In the genomic region with DNA sequence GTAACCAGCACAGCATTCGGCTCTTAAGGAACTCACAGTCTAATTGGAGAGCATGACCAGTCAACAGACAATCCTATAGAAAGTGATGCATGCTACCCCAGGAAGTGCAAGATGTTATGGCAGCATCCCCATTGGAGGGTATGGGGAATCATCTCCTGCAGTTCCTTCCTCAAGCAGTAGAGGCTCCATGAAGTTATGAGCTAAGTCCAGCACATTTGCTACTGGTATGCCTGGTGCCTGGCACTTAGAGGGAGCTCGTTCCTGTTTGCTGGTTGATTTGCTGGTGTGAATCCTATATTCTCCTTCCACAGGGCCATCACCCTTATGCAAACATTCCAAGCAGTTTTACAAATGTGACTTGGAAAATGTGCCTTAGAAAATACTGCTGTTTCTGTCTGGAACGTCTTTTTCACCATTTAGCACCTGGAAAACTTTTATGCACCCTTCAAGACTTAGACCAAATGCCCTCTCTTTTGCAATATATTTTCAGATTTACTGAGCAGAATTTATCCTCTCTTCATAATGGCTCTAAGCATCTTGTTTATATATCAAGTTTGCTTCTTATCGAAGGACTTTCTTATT, we compare ENCODE assay signal across 8 cellular contexts.
DNase-seq lines count a peak whose midpoint lies in the region; ATAC-seq, FAIRE-seq and TF ChIP-seq lines count a peak whose summit lies in the region.

No MANE protein-coding gene starts in this region.

- H3K36me3 ChIP-seq in K562 (ENCODE audit: control insufficient read depth, insufficient read depth, low read length) (no peaks in the 10 kb centered on the region), mesendoderm (ENCODE audit: control insufficient read depth, insufficient read depth, low read length) (no peaks in the 10 kb centered on the region)

- H3K27ac Mint-ChIP-seq in Calu3 (ENCODE audit: unreplicated experiment), result no peak overlapping the region
- H3K27ac Mint-ChIP-seq in H9, result no peak overlapping the region; a peak in 1 of 7 replicates
- H3K27ac Mint-ChIP-seq in effector memory CD8-positive, alpha-beta T cell, result no peak overlapping the region

- H2BK20ac ChIP-seq in H9 (ENCODE audit: low read depth, low read length, poor library complexity, severe bottlenecking), result no peak overlapping the region

- H2BK12ac ChIP-seq in H9 (ENCODE audit: insufficient read length, low read depth, low read length), result no peak overlapping the region

- no peaks in the 10 kb centered on the region for H3K79me2 ChIP-seq in H9 (ENCODE audit: insufficient read depth, low read length)
- H3K79me2 ChIP-seq in K562 (ENCODE audit: control insufficient read depth, insufficient read depth, low read length), result no peaks in the 10 kb centered on the region
- H3K79me2 ChIP-seq in mesendoderm (ENCODE audit: control insufficient read depth, insufficient read depth, low read length), result no peaks in the 10 kb centered on the region

- H2BK15ac ChIP-seq in H9 (ENCODE audit: low read depth, low read length) (no peak overlapping the region), mesendoderm (replicated peaks; ENCODE audit: low read depth) (no peak overlapping the region)

- H3K9me1 ChIP-seq in K562 (ENCODE audit: control insufficient read depth, insufficient read depth, low read length), result no peaks in the 10 kb centered on the region

- H3K23ac ChIP-seq in H9 (ENCODE audit: insufficient read length, low read depth, low read length) (no peak overlapping the region), mesendoderm (ENCODE audit: low read length) (no peak overlapping the region)

- POLR2A ChIA-PET in K562 (lab: Yijun Ruan, JAX), result interaction anchor here (0.6 to 1.0 kb wide), 6 partner anchors 11 to 1789 kb away, joined by 3 to 4 read pairs (median 3); no protein-coding TSS in a partner anchor

- H3K23me2 ChIP-seq in H9 (ENCODE audit: insufficient read length, low read depth, low read length, poor library complexity, severe bottlenecking), result no peaks in the 10 kb centered on the region

- H3K27ac ChIP-seq in H9 (ENCODE audit: insufficient read length, low read depth, low read length), result no peak overlapping the region
- no peak overlapping the region for H3K27ac ChIP-seq in K562 (ENCODE audit: extremely low read depth, low read depth, low read length)
- H3K27ac ChIP-seq in mesendoderm (ENCODE audit: low read depth, low read length), result no peak overlapping the region

- H3K18ac ChIP-seq in H9 (ENCODE audit: insufficient read length, low read depth, low read length) (no peak overlapping the region), mesendoderm (ENCODE audit: low read length) (no peak overlapping the region)

- H3K36me3 Mint-ChIP-seq in Calu3 (ENCODE audit: insufficient read depth, unreplicated experiment) (no peaks in the 10 kb centered on the region), H9 (ENCODE audit: insufficient read depth in 1 of 3, low read depth in 3 of 3) (no peaks in the 10 kb centered on the region)
- no peaks in the 10 kb centered on the region for H3K36me3 Mint-ChIP-seq in effector memory CD8-positive, alpha-beta T cell (ENCODE audit: insufficient read depth)

- no peak overlapping the region for H2AK5ac ChIP-seq in H9 (ENCODE audit: insufficient read length, low read length)
- H2AK5ac ChIP-seq in mesendoderm (ENCODE audit: low read length), result no peak overlapping the region

- H3K27me3 ChIP-seq in H9 (ENCODE audit: insufficient read depth, low read length), result no peaks in the 10 kb centered on the region
- no peaks in the 10 kb centered on the region for H3K27me3 ChIP-seq in K562 (ENCODE audit: control insufficient read depth in 2 of 2, insufficient read depth in 2 of 2, low read length in 2 of 2)
- H3K27me3 ChIP-seq in mesendoderm (ENCODE audit: insufficient read depth, low read length, poor library complexity), result no peaks in the 10 kb centered on the region

- H3K4me2 ChIP-seq in H9 (ENCODE audit: insufficient read depth, insufficient read length, low read length) (no peak overlapping the region), K562 (ENCODE audit: insufficient read depth, low read length) (no peak overlapping the region), mesendoderm (ENCODE audit: low read length) (no peak overlapping the region)

- intact Hi-C loops in Calu3 (cut with micrococcal nuclease; ENCODE audit: unreplicated experiment) (loop anchor here (1.0 kb wide), 1 partner anchor 464 kb away; no protein-coding TSS in a partner anchor), K562 (cut with micrococcal nuclease) (loop anchor here (5.0 kb wide), 2 partner anchors 464 to 519 kb away; no protein-coding TSS in a partner anchor)

- H4K8ac ChIP-seq in H9 (replicated peaks; ENCODE audit: insufficient read length, low read depth, low read length), result no peak overlapping the region
- H4K8ac ChIP-seq in mesendoderm (ENCODE audit: low read depth, low read length), result no peak overlapping the region

- ATAC-seq in K562 (peak; percentile 98), HG02678 (IDR thresholded peaks at IDR 0.05; ENCODE audit: unreplicated experiment) (no peak)
- ATAC-seq in effector memory CD8-positive, alpha-beta T cell (replicated peaks), result no peak

- BruUV-seq in Calu3 (replicated peaks; lab: Mats Ljungman, UMichigan) (no TSS peak), K562 (replicated peaks; lab: Mats Ljungman, UMichigan) (no TSS peak)

- H4K5ac ChIP-seq in H9 (ENCODE audit: insufficient read length, low read depth, low read length) (no peak overlapping the region), mesendoderm (ENCODE audit: low read length) (no peak overlapping the region)

- DNase-seq in Calu3 (peak; percentile 53), H9 (peak; percentile 79), NCI-H2227 (lab: John Stamatoyannopoulos, UW; ENCODE audit: unreplicated experiment) (peak; percentile 81), K562 (ENCODE audit: extremely low read depth in 1 of 4, low spot score in 3 of 4) (peak; percentile 27 to 51 (median 38)), mesendoderm (peak; percentile 85), GF-D8 (lab: John Stamatoyannopoulos, UW) (no peak)
- no peak for DNase-seq in effector memory CD8-positive, alpha-beta T cell

- H3K4me1 ChIP-seq in H9 (ENCODE audit: insufficient read depth, low read length) (no peaks in the 10 kb centered on the region), K562 (replicated peaks in 1 of 2; ENCODE audit: control insufficient read depth in 2 of 2, insufficient read depth in 2 of 2, low read length in 2 of 2) (no peaks in the 10 kb centered on the region), mesendoderm (ENCODE audit: control insufficient read depth, low read depth, low read length) (no peaks in the 10 kb centered on the region)

- H3K27me3 Mint-ChIP-seq in Calu3 (ENCODE audit: unreplicated experiment) (peaks cover 45% of the 10 kb centered on the region), H9 (ENCODE audit: low read depth) (peaks cover 41% of the 10 kb centered on the region)
- peaks cover 35 to 56% of the 10 kb centered on the region in 2 donors for H3K27me3 Mint-ChIP-seq in effector memory CD8-positive, alpha-beta T cell

- peak; percentile 15 to 48; a peak in 2 of 4 replicates for TF ChIP-seq RAD21 in K562 (CRISPR knock-in tag; conservative IDR thresholded peaks at IDR 0.05 in 1 of 2, IDR thresholded peaks at IDR 0.05 in 1 of 2)

- CTCF ChIA-PET in Calu3 (lab: Charles Lee), result interaction anchor here (0.9 to 1.5 kb wide), 10 partner anchors 9 to 519 kb away, joined by 3 to 21 read pairs (median 4); no protein-coding TSS in a partner anchor
- CTCF ChIA-PET in K562 (lab: Yijun Ruan, JAX; ENCODE audit: low intra/inter-chr PET ratio), result no interaction called here

- peak; percentile 95 for FAIRE-seq in K562 (lab: Jason Lieb, UNC)

- no peaks in the 10 kb centered on the region for H4K20me1 ChIP-seq in H9 (ENCODE audit: control insufficient read depth, insufficient read depth, insufficient read length)
- H4K20me1 ChIP-seq in K562 (replicated peaks; ENCODE audit: control insufficient read depth, insufficient read depth, low read length), result no peaks in the 10 kb centered on the region

- H4K91ac ChIP-seq in H9 (ENCODE audit: insufficient read length, low read depth, low read length), result no peak overlapping the region

- no peak overlapping the region for H3K4ac ChIP-seq in H9 (ENCODE audit: low read depth, low read length)
- H3K4ac ChIP-seq in mesendoderm (ENCODE audit: low read depth, low read length), result no peak overlapping the region

- no peak overlapping the region for H2BK120ac ChIP-seq in H9 (ENCODE audit: low read depth, low read length, poor library complexity, severe bottlenecking)
- H2BK120ac ChIP-seq in mesendoderm (ENCODE audit: low read depth, low read length), result no peak overlapping the region

- no peak for TF ChIP-seq POLR2A in K562 (conservative IDR thresholded peaks at IDR 0.05)

- H3K9me3 Mint-ChIP-seq in Calu3 (ENCODE audit: low read depth, unreplicated experiment), result no peaks in the 10 kb centered on the region
- H3K9me3 Mint-ChIP-seq in H9, result no peaks in the 10 kb centered on the region
- H3K9me3 Mint-ChIP-seq in effector memory CD8-positive, alpha-beta T cell, result no peaks in the 10 kb centered on the region

- no peak overlapping the region for H3K14ac ChIP-seq in H9 (ENCODE audit: insufficient read depth, low read length)

- WGBS in H9 (ENCODE audit: extremely low coverage, insufficient read length, low lambda C conversion rate), result no CpG with 5 or more reads among the region's 4 CpGs
- 2% methylated on average over 4 of the region's 4 CpGs for WGBS in K562 (ENCODE audit: insufficient coverage, low coverage, missing lambda C conversion rate)
- no CpG with 5 or more reads among the region's 4 CpGs for WGBS in mesendoderm (ENCODE audit: extremely low coverage, insufficient coverage, low lambda C conversion rate)

- no peaks in the 10 kb centered on the region for H3K79me1 ChIP-seq in H9 (ENCODE audit: insufficient read depth, low read depth, low read length, poor library complexity, severe bottlenecking)
- no peaks in the 10 kb centered on the region for H3K79me1 ChIP-seq in mesendoderm (ENCODE audit: low read length)

- H3K9ac ChIP-seq in H9 (ENCODE audit: extremely low read depth, insufficient read length, low read length) (no peak overlapping the region), K562 (ENCODE audit: insufficient read depth in 1 of 2, low read depth in 2 of 2, low read length in 2 of 2) (no peak overlapping the region), mesendoderm (ENCODE audit: low read length) (no peak overlapping the region)

- in situ Hi-C loops in K562 (cut with MboI), result no loop called here

- no peak overlapping the region for H3T11ph ChIP-seq in H9 (ENCODE audit: low read length)

- H3K4me3 Mint-ChIP-seq in Calu3 (ENCODE audit: low read depth, unreplicated experiment) (no peak overlapping the region), H9 (no peak overlapping the region)
- no peak overlapping the region for H3K4me3 Mint-ChIP-seq in effector memory CD8-positive, alpha-beta T cell

- no peaks in the 10 kb centered on the region for H3K9me3 ChIP-seq in H9 (ENCODE audit: control insufficient read depth, low read depth, low read length)
- H3K9me3 ChIP-seq in K562 (replicated peaks; ENCODE audit: control insufficient read depth, insufficient read depth, low read depth, low read length), result no peaks in the 10 kb centered on the region

- TF ChIP-seq EP300 in K562 (IDR thresholded peaks at IDR 0.05; ENCODE audit: low read length), result no peak

- H2BK5ac ChIP-seq in H9 (ENCODE audit: insufficient read length, low read length) (no peak overlapping the region), mesendoderm (ENCODE audit: low read length) (no peak overlapping the region)

- TF ChIP-seq CTCF in Calu3 (IDR thresholded peaks at IDR 0.05; ENCODE audit: unreplicated experiment) (peak; percentile 56), H9 (conservative IDR thresholded peaks at IDR 0.05) (peak; percentile 71), K562 (IDR thresholded peaks at IDR 0.05 in 2 of 3, conservative IDR thresholded peaks at IDR 0.05 in 1 of 3; ENCODE audit: insufficient read depth in 2 of 3, low read depth in 1 of 3, low read length in 3 of 3) (peak; percentile 53 to 82 (median 65))

- no peak overlapping the region for H3K56ac ChIP-seq in H9 (ENCODE audit: insufficient read length, low read depth, low read length)
- H3K56ac ChIP-seq in mesendoderm (ENCODE audit: low read length), result no peak overlapping the region

- H2AFZ ChIP-seq in H9 (ENCODE audit: low read length) (no peak overlapping the region), K562 (ENCODE audit: low read depth, low read length) (no peak overlapping the region)

- H3K4me3 ChIP-seq in K562, result no peak overlapping the region
- H3K4me3 ChIP-seq in mesendoderm (ENCODE audit: low read length), result no peak overlapping the region

- no peaks in the 10 kb centered on the region for H3K4me1 Mint-ChIP-seq in Calu3 (ENCODE audit: low read depth, unreplicated experiment)
- H3K4me1 Mint-ChIP-seq in H9, result no peaks in the 10 kb centered on the region
- H3K4me1 Mint-ChIP-seq in effector memory CD8-positive, alpha-beta T cell (ENCODE audit: low read depth in 2 of 2), result peaks cover 0 to 2% of the 10 kb centered on the region in 2 donors

Comparison
In these comparisons a context has a peak if more than half of its experiments do, and no peak if none do; other contexts are left out.
1. DNase-seq: peak in Calu3 (single experiment), H9 (single experiment), NCI-H2227 (single experiment), K562 (4 of 4) and mesendoderm (single experiment); none in GF-D8 (single experiment) and effector memory CD8-positive, alpha-beta T cell (0 of 3).
2. Peak in every context shown above with its lines, with median percentiles within 50 percentile points of each other: CTCF ChIP-seq.